In the genomic region with DNA sequence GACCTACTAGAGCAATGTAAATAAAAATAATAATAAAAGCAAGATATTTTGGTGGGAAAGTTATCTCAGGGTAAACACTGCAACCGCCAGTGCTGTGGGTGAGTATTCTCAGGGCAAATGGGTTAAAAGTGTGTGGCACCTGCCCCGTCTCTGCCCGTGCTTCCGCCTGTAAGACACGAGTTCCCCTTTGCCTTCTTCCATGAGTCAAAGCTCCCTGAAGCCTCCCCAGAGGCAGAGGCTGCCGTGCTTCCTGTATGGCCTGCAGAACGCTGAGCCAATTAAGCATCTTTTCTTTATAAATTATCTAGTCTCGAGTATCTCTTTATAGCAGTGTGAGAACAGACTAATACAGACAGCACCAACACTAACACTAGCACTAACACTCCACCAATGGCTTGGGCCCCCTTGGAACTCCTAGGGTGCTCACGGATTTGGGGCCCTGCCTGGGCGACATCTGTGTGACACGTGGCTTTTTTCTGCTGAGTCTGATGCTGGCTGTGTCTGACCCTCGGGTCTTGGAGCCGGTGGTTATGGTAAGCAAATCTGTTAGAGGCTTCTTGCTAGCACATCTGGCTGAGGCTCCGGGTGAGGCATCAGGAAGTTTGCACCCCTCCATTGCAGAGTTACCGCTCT, we compare ENCODE assay signal across 1 cellular context.
TF ChIP-seq lines count a peak whose summit lies in the region.

No MANE protein-coding gene starts in this region.

TF ChIP-seq in IMR-90, 13 proteins besides CTCF, POLR2A, EP300 and RAD21:
- TF ChIP-seq CEBPB (IDR thresholded peaks at IDR 0.05; ENCODE audit: low read depth, low read length), result no peak
- TF ChIP-seq CHD1 (IDR thresholded peaks at IDR 0.05; ENCODE audit: low read depth, low read length), result no peak
- TF ChIP-seq MAFK (IDR thresholded peaks at IDR 0.05; ENCODE audit: low read depth, low read length), result no peak
- TF ChIP-seq MAZ (IDR thresholded peaks at IDR 0.05; ENCODE audit: borderline replicate concordance, low read depth, low read length), result no peak
- TF ChIP-seq USF2 (IDR thresholded peaks at IDR 0.05; ENCODE audit: low read depth, low read length), result no peak
- TF ChIP-seq BHLHE40 (IDR thresholded peaks at IDR 0.05; ENCODE audit: low read depth, low read length), result no peak
- TF ChIP-seq RFX5 (IDR thresholded peaks at IDR 0.05; ENCODE audit: low read depth, low read length), result no peak
- no peak for TF ChIP-seq RCOR1 (IDR thresholded peaks at IDR 0.05; ENCODE audit: insufficient replicate concordance, low read length)
- TF ChIP-seq, protein P1, sequence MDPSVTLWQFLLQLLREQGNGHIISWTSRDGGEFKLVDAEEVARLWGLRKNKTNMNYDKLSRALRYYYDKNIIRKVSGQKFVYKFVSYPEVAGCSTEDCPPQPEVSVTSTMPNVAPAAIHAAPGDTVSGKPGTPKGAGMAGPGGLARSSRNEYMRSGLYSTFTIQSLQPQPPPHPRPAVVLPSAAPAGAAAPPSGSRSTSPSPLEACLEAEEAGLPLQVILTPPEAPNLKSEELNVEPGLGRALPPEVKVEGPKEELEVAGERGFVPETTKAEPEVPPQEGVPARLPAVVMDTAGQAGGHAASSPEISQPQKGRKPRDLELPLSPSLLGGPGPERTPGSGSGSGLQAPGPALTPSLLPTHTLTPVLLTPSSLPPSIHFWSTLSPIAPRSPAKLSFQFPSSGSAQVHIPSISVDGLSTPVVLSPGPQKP (IDR thresholded peaks at IDR 0.05; ENCODE audit: borderline replicate concordance, low read depth, low read length), result no peak
- no peak for TF ChIP-seq MXI1 (IDR thresholded peaks at IDR 0.05; ENCODE audit: borderline replicate concordance, low read depth, low read length)
- no peak for TF ChIP-seq NFE2L2 (IDR thresholded peaks at IDR 0.05; ENCODE audit: low read depth, low read length)
- TF ChIP-seq FOS (IDR thresholded peaks at IDR 0.05; ENCODE audit: low read depth, low read length), result no peak
- TF ChIP-seq SMC3 (IDR thresholded peaks at IDR 0.05; ENCODE audit: low read depth, low read length), result no peak
TF ChIP-seq in IMR-90: peak in this region for 0.
